In genomic region chr7:155954550-155955366, GRCh38 we compare ENCODE assay signal across 24 cellular contexts.
"Had no signal": no experiment of that assay in that cellular context is flagged by ENCODE, and none has a peak within 500 bp of the region (broad histone marks: within the 10 kb centered on the region; RNA-seq: fewer than 3 reads in every experiment).

No MANE protein-coding gene starts in this region.

- ATAC-seq: esophagus mucosa; left lobe of liver; natural killer cell treated with Interleukin-12 subunit alpha and Interleukin-12 subunit beta and Interleukin-15 and Interleukin-18, amount 100 ng/mL, for 72 hours; stimulated activated memory B cell treated with anti-CD40 and anti-IgM and Interleukin-4, amounts not matched to agents 10 μg/mL and 1 μg/mL and 100 μg/mL, for 72 hours; stimulated activated naive CD8-positive, alpha-beta T cell treated with anti-CD3 and anti-CD28 coated beads, Interleukin-15, Interleukin-2, amounts not matched to agents 100 U/mL and 50 U/mL, for 24 hours had no signal

- H3K4me3 Mint-ChIP-seq: endodermal cell; memory B cell; natural killer cell treated with Interleukin-12 subunit alpha and Interleukin-12 subunit beta and Interleukin-15 and Interleukin-18, amount 100 ng/mL, for 72 hours; neural crest cell; stimulated activated memory B cell treated with anti-CD40 and anti-IgM and Interleukin-4, amounts not matched to agents 10 μg/mL and 1 μg/mL and 100 μg/mL, for 72 hours had no signal

- H3K4me1 ChIP-seq: parathyroid adenoma, spleen, transverse colon had no signal

- H3K9me3 Mint-ChIP-seq: endodermal cell; memory B cell; natural killer cell treated with Interleukin-12 subunit alpha and Interleukin-12 subunit beta and Interleukin-15 and Interleukin-18, amount 100 ng/mL, for 72 hours; neural crest cell; stimulated activated memory B cell treated with anti-CD40 and anti-IgM and Interleukin-4, amounts not matched to agents 10 μg/mL and 1 μg/mL and 100 μg/mL, for 72 hours had no signal

- H3K27ac ChIP-seq: dorsolateral prefrontal cortex, epithelial cell of prostate, parathyroid adenoma, skin epidermis, spleen, thoracic aorta had no signal

- H3K4me1 Mint-ChIP-seq: memory B cell; naive B cell; neural crest cell; stimulated activated memory B cell treated with anti-CD40 and anti-IgM and Interleukin-4, amounts not matched to agents 10 μg/mL and 1 μg/mL and 100 μg/mL, for 72 hours had no signal

- DNase-seq: central memory CD4-positive, alpha-beta T cell; dorsolateral prefrontal cortex; effector CD8-positive, alpha-beta T cell; endodermal cell; foreskin melanocyte; glutamatergic neuron; kidney; naive B cell; spleen; stimulated activated CD4-positive, alpha-beta T cell treated with anti-CD3 and anti-CD28 coated beads, Interleukin-4, amount 100 ng/mL, for 4 hours; stimulated activated naive CD8-positive, alpha-beta T cell treated with anti-CD3 and anti-CD28 coated beads, Interleukin-15, Interleukin-2, amounts not matched to agents 100 U/mL and 50 U/mL, for 24 hours; transverse colon had no signal

- H3K27me3 ChIP-seq: transverse colon had no signal

- H3K27ac Mint-ChIP-seq: endodermal cell; memory B cell; naive B cell; natural killer cell treated with Interleukin-12 subunit alpha and Interleukin-12 subunit beta and Interleukin-15 and Interleukin-18, amount 100 ng/mL, for 72 hours; progenitor cell of endocrine pancreas; stimulated activated memory B cell treated with anti-CD40 and anti-IgM and Interleukin-4, amounts not matched to agents 10 μg/mL and 1 μg/mL and 100 μg/mL, for 72 hours had no signal

- H3K36me3 ChIP-seq: spleen, thoracic aorta, transverse colon had no signal

- H3K9ac ChIP-seq: parathyroid adenoma had no signal

- H2AFZ ChIP-seq: parathyroid adenoma had no signal

- H3K4me3 ChIP-seq: dorsolateral prefrontal cortex, lung, skin epidermis, spleen, thoracic aorta, transverse colon had no signal

- H3K36me3 Mint-ChIP-seq: memory B cell; naive B cell; natural killer cell treated with Interleukin-12 subunit alpha and Interleukin-12 subunit beta and Interleukin-15 and Interleukin-18, amount 100 ng/mL, for 72 hours; stimulated activated memory B cell treated with anti-CD40 and anti-IgM and Interleukin-4, amounts not matched to agents 10 μg/mL and 1 μg/mL and 100 μg/mL, for 72 hours had no signal

- H3K9me3 ChIP-seq: spleen, thoracic aorta, transverse colon had no signal
